Comparison of ENCODE assay signal across 8 cellular contexts in the genomic region with DNA sequence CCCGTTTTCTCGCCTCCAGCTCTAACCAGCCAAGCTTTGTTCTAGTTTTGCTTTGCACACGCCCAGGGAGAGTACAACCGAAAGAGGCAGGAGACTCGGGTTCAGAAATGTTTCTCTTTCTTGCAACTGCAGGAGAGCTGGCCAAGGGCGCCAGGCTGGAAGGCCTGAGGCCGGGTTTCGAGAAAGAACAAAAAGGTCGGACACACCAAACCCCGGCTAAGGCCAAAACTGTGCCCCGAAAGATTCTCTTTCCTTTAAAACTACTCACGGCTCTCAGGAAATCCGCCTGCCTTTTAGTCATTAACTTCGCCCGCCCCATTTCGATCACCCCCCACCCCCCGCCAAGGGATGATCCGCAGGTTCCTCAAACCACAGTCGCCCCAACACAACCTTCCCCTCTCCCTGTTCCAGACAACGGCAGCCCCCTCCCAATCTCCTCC. TPM values are rescaled to one million over a fixed set of nuclear protein-coding genes. Genes with fewer than 3 reads are reported as not detected.
DNase-seq lines count a peak whose midpoint lies in the region; ATAC-seq lines count a peak whose summit lies in the region.

No MANE protein-coding gene starts in this region.

- peaks cover 0 to 3% of the 10 kb centered on the region in 2 donors for H3K4me1 ChIP-seq in esophagus (ENCODE audit: control insufficient read depth in 2 of 2, insufficient read depth in 2 of 2, low read length in 1 of 2)
- peaks cover 31% of the 10 kb centered on the region for H3K4me1 ChIP-seq in muscle layer of colon (ENCODE audit: insufficient read depth, low read length)

- H3K27me3 ChIP-seq in esophagus (ENCODE audit: control insufficient read depth in 1 of 2, insufficient read depth in 2 of 2, low read length in 2 of 2): no peaks in the 10 kb centered on the region
- no peaks in the 10 kb centered on the region for H3K27me3 ChIP-seq in muscle layer of colon (ENCODE audit: control insufficient read depth in 1 of 2, insufficient read depth in 2 of 2, low read length in 2 of 2)

- no peaks in the 10 kb centered on the region for H3K36me3 ChIP-seq in esophagus (ENCODE audit: control insufficient read depth in 2 of 2, insufficient read depth in 2 of 2, low read length in 1 of 2)
- peaks cover 5% of the 10 kb centered on the region for H3K36me3 ChIP-seq in muscle layer of colon (ENCODE audit: insufficient read depth, low read length)

- peak overlapping the region; percentile 68 to 88 for H3K4me3 ChIP-seq in esophagus (ENCODE audit: low read depth in 1 of 2, low read length in 2 of 2)
- H3K4me3 ChIP-seq in muscle layer of colon (ENCODE audit: low read depth in 1 of 2, low read length in 2 of 2): peak overlapping the region; percentile 66 to 93

- H3K9me3 ChIP-seq in esophagus (ENCODE audit: control insufficient read depth in 2 of 2, insufficient read depth in 1 of 2, low read depth in 1 of 2, low read length in 1 of 2) (peaks cover 0 to 6% of the 10 kb centered on the region in 2 donors), muscle layer of colon (ENCODE audit: low read length) (no peaks in the 10 kb centered on the region)

- ATAC-seq in HG02642 (IDR thresholded peaks at IDR 0.05; ENCODE audit: poor library complexity, unreplicated experiment): peak; percentile 36

- peak overlapping the region; percentile 93 to 94 for H3K27ac ChIP-seq in esophagus (ENCODE audit: low read depth in 2 of 2, low read length in 1 of 2)
- peak overlapping the region; percentile 77 for H3K27ac ChIP-seq in muscle layer of colon (ENCODE audit: low read depth, low read length)

- H3K9ac ChIP-seq in muscle layer of colon (ENCODE audit: low read length): peak overlapping the region; percentile 57

- 0 to 1% methylated on average over 20 of the region's 20 CpGs for WGBS in esophagus, 2 donors

- DNase-seq in NCI-H1417 (lab: John Stamatoyannopoulos, UW) (peak; percentile 20 to 67 (median 64)), NCI-H1417 treated with DMSO at 0.1 percent for 48 hours (lab: John Stamatoyannopoulos, UW) (no peak), NCI-H2227 treated with DMSO at 0.1 percent for 48 hours (lab: John Stamatoyannopoulos, UW) (peak; percentile 13), activated T-cell treated with anti-CD3 and anti-CD28 coated beads for 4 hours (peak; percentile 48)
- peak; percentile 5 to 16 for DNase-seq in stimulated activated CD8-positive, alpha-beta memory T cell treated with anti-CD3 and anti-CD28 coated beads, Interleukin-7, amount 100 ng/mL, for 48 hours (ENCODE audit: extremely low read depth in 1 of 2, low read depth in 1 of 2)

RNA-seq across cellular contexts. Expression of a gene that starts 0.6 kb away (rescaled TPM):
- 1 to 10 TPM; 4.6 to 6.8 TPM for polyA plus RNA-seq in esophagus

RNA-seq across cellular contexts. Expression of a gene that starts 58.3 kb away (rescaled TPM):
- 1 to 10 TPM in 1 of 2 donors, under 1 TPM in 1; 0.69 to 1.0 TPM for polyA plus RNA-seq in esophagus
